In genomic region chr12:58503731-58504520, GRCh38 we compare ENCODE assay signal across 20 cellular contexts.
DNase-seq lines count a peak whose midpoint lies in the region; ATAC-seq and TF ChIP-seq lines count a peak whose summit lies in the region.
"Had no signal": no experiment of that assay in that cellular context is flagged by ENCODE, and none has a peak within 500 bp of the region (broad histone marks: within the 10 kb centered on the region; RNA-seq: fewer than 3 reads in every experiment).

No MANE protein-coding gene starts in this region.

- H3K4me2 ChIP-seq in KMS-11, result peak overlapping the region; percentile 49

- ATAC-seq in left cardiac atrium, result no peak
- ATAC-seq in HG02798 (IDR thresholded peaks at IDR 0.05; ENCODE audit: poor library complexity, unreplicated experiment), result no peak
- ATAC-seq: K562; lower lobe of right lung; naive thymus-derived CD8-positive, alpha-beta T cell; psoas muscle; stimulated activated naive CD8-positive, alpha-beta T cell treated with anti-CD3 and anti-CD28 coated beads, Interleukin-15, amount 100 ng/mL, for 72 hours had no signal

- H3K79me2 ChIP-seq in ACC112 (ENCODE audit: control insufficient read depth, insufficient read depth, low read length, unreplicated experiment) (no peaks in the 10 kb centered on the region), KMS-11 (ENCODE audit: insufficient read depth, low read depth) (no peaks in the 10 kb centered on the region)

- H3K4me3 ChIP-seq in ACC112 (ENCODE audit: low read depth, low read length), result no peak overlapping the region
- H3K4me3 ChIP-seq in KMS-11 (IDR thresholded peaks at IDR 0.05; ENCODE audit: insufficient read depth, low read depth, low read length), result no peak overlapping the region
- H3K4me3 ChIP-seq: K562, lower lobe of right lung, psoas muscle, uterus had no signal

- no peak overlapping the region for H2AFZ ChIP-seq in ACC112 (ENCODE audit: low read length, unreplicated experiment)
- H2AFZ ChIP-seq in KMS-11 (ENCODE audit: low read depth), result no peak overlapping the region

- no peaks in the 10 kb centered on the region for H4K20me1 ChIP-seq in KMS-11 (ENCODE audit: insufficient read depth)

- no peak for TF ChIP-seq CTCF in KMS-11 (conservative IDR thresholded peaks at IDR 0.05; ENCODE audit: low read depth, low read length)

- H3K9ac ChIP-seq in KMS-11, result no peak overlapping the region

- H3K4me1 ChIP-seq in ACC112 (ENCODE audit: control insufficient read depth, insufficient read depth, low read length, unreplicated experiment), result peaks cover 44% of the 10 kb centered on the region
- H3K4me1 ChIP-seq in KMS-11 (ENCODE audit: low read depth, poor library complexity, severe bottlenecking), result peaks cover 44% of the 10 kb centered on the region
- H3K4me1 ChIP-seq: lower lobe of right lung, psoas muscle, uterus had no signal

- no peaks in the 10 kb centered on the region for H3K27me3 ChIP-seq in ACC112 (ENCODE audit: insufficient read depth, low read length)
- no peaks in the 10 kb centered on the region for H3K27me3 ChIP-seq in KMS-11 (ENCODE audit: insufficient read depth, low read depth)
- H3K27me3 ChIP-seq: uterus had no signal

- DNase-seq in NCI-H748 treated with DMSO at 0.1 percent for 48 hours (lab: John Stamatoyannopoulos, UW), result peak; percentile 100
- peak; percentile 81 for DNase-seq in fibroblast of peridontal ligament (ENCODE audit: extremely low read depth)
- DNase-seq in left cardiac atrium, result no peak
- no peak for DNase-seq in NCI-H345 treated with DMSO at 0.1 percent for 48 hours (lab: John Stamatoyannopoulos, UW; ENCODE audit: unreplicated experiment)
- DNase-seq in SIG-M5 (lab: John Stamatoyannopoulos, UW), result no peak
- DNase-seq: activated CD4-positive, alpha-beta T cell treated with anti-CD3 and anti-CD28 coated beads for 1 hour; activated naive CD4-positive, alpha-beta T cell treated with anti-CD3 and anti-CD28 coated beads for 36 hours; foreskin melanocyte; lower lobe of right lung; naive thymus-derived CD8-positive, alpha-beta T cell; NK-92 treated with Interleukin-12 subunit alpha and Interleukin-12 subunit beta, amount 100 ng/mL, for 24 hours; psoas muscle; SHP77; stimulated activated CD4-positive, alpha-beta T cell treated with anti-CD3 and anti-CD28 coated beads, Interleukin-12 subunit alpha, Interleukin-12 subunit beta, amount 100 ng/mL, for 4 hours; stimulated activated naive CD8-positive, alpha-beta T cell treated with anti-CD3 and anti-CD28 coated beads, Interleukin-15, amount 100 ng/mL, for 72 hours; uterus had no signal

- H3K27ac ChIP-seq in ACC112 (ENCODE audit: low read depth, low read length) (peak overlapping the region; percentile 56), KMS-11 (peak overlapping the region; percentile 13)
- H3K27ac ChIP-seq: lower lobe of right lung, psoas muscle, uterus had no signal

- intact Hi-C loops in left cardiac atrium (cut with DNase I), result no loop called here

- H3K36me3 ChIP-seq in ACC112 (ENCODE audit: insufficient read depth, low read length) (no peaks in the 10 kb centered on the region), KMS-11 (ENCODE audit: insufficient read depth) (no peaks in the 10 kb centered on the region)
- H3K36me3 ChIP-seq: lower lobe of right lung, uterus had no signal

Comparison
In these comparisons a context has a peak if more than half of its experiments do, and no peak if none do; other contexts are left out.
1. DNase-seq: peak in NCI-H748 treated with DMSO at 0.1 percent for 48 hours (single experiment) and fibroblast of peridontal ligament (single experiment); none in left cardiac atrium (single experiment), NCI-H345 treated with DMSO at 0.1 percent for 48 hours (single experiment) and SIG-M5 (single experiment).